In the genomic region with DNA sequence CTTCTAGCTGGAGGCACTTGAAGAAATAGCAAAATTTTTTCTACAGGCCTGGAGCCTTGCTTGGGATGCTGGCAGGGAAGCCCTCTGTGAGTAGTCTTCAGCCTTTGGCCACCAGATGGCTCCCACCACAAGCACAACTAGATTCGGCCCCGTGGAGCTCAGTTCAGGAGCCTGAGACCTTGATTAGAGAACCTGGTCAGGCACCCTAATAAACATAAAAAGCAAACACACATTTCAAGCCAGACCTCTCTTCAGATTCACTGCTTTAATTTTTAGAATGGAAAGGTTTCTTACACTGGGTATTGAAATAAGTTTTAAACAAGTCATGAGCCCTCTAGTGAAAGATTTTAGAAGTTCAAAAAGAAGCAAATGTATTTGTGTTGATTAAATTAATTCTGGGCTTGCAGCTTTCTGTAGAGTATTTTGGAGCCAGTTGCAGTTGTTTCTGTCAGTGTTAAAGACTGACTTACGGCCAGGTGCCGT, we compare ENCODE assay signal across 8 cellular contexts. TPM values are rescaled to one million over a fixed set of nuclear protein-coding genes. Genes with fewer than 3 reads are reported as not detected.
DNase-seq lines count a peak whose midpoint lies in the region; ATAC-seq, FAIRE-seq and TF ChIP-seq lines count a peak whose summit lies in the region.

No MANE protein-coding gene starts in this region.

- H3K4me1 ChIP-seq in astrocyte (ENCODE audit: insufficient read depth, low read length): peaks cover 6% of the 10 kb centered on the region
- H3K4me1 ChIP-seq in sigmoid colon: peaks cover 0 to 14% (median 7%) of the 10 kb centered on the region in 4 donors

- no peak overlapping the region for H2AFZ ChIP-seq in astrocyte (ENCODE audit: low read depth, low read length)

- peak; percentile 94 for ATAC-seq in HG02610 (IDR thresholded peaks at IDR 0.05; ENCODE audit: unreplicated experiment)

- intact Hi-C loops in sigmoid colon (cut with DNase I): loop anchor here (1.0 to 5.0 kb wide), 4 partner anchors 66 to 556 kb away; no protein-coding TSS in a partner anchor

- peak overlapping the region; percentile 19 for H3K27ac Mint-ChIP-seq in astrocyte (ENCODE audit: unreplicated experiment)

- no peak overlapping the region for H3K9ac ChIP-seq in astrocyte (ENCODE audit: low read length)

- TF ChIP-seq CTCF in astrocyte (IDR thresholded peaks at IDR 0.05; ENCODE audit: insufficient read depth, low read depth, low read length) (peak; percentile 88), sigmoid colon (IDR thresholded peaks at IDR 0.05) (peak; percentile 83 to 92 (median 86))

- peak; percentile 83 for FAIRE-seq in GM12892 (lab: Jason Lieb, UNC)
- peak; percentile 13 for FAIRE-seq in astrocyte (lab: Jason Lieb, UNC)

- no peak for TF ChIP-seq EP300 in sigmoid colon (IDR thresholded peaks at IDR 0.05)

- no peak overlapping the region for H3K4me3 Mint-ChIP-seq in astrocyte (ENCODE audit: unreplicated experiment)

- no peaks in the 10 kb centered on the region for H3K79me2 ChIP-seq in astrocyte (ENCODE audit: insufficient read depth, low read length)

- WGBS in sigmoid colon, 2 donors: 35 to 39% methylated on average over 4 of the region's 4 CpGs

- DNase-seq in GM12892 (ENCODE audit: insufficient read length): peak; percentile 28
- DNase-seq in NCI-H1105 (lab: John Stamatoyannopoulos, UW): peak; percentile 6
- DNase-seq in T-helper 22 cell (ENCODE audit: low read depth): peak; percentile 40
- peak; percentile 63 for DNase-seq in astrocyte (ENCODE audit: low read depth)
- DNase-seq in hypothalamus (lab: John Stamatoyannopoulos, UW): peak in 50 of 51 donors; percentile 4 to 86 (median 53)
- DNase-seq in sigmoid colon: peak; percentile 93
- no peak for DNase-seq in GOT3 (lab: John Stamatoyannopoulos, UW)

- peaks cover 20% of the 10 kb centered on the region for H3K4me1 Mint-ChIP-seq in astrocyte (ENCODE audit: low read depth, unreplicated experiment)

- H3K36me3 ChIP-seq in astrocyte (ENCODE audit: insufficient read depth, low read length): peaks cover 11% of the 10 kb centered on the region
- H3K36me3 ChIP-seq in sigmoid colon: peaks cover 0 to 29% (median 3%) of the 10 kb centered on the region in 4 donors

- no peaks in the 10 kb centered on the region for H4K20me1 ChIP-seq in astrocyte (ENCODE audit: insufficient read depth, low read length)

- H3K36me3 Mint-ChIP-seq in astrocyte (ENCODE audit: low read depth, unreplicated experiment): peaks cover 10% of the 10 kb centered on the region

- no peaks in the 10 kb centered on the region for H3K27me3 Mint-ChIP-seq in astrocyte (ENCODE audit: low read depth, unreplicated experiment)

- H3K27ac ChIP-seq in astrocyte (ENCODE audit: low read depth, low read length) (no peak overlapping the region), sigmoid colon (peak overlapping the region; percentile 56 to 60 (median 58))

- H3K4me2 ChIP-seq in astrocyte (ENCODE audit: low read length): peak overlapping the region; percentile 41

- H3K9me3 ChIP-seq in astrocyte (ENCODE audit: insufficient read depth, low read depth, low read length) (no peaks in the 10 kb centered on the region), sigmoid colon (no peaks in the 10 kb centered on the region)

- no peaks in the 10 kb centered on the region for H3K9me3 Mint-ChIP-seq in astrocyte (ENCODE audit: unreplicated experiment)

- no peaks in the 10 kb centered on the region for H3K27me3 ChIP-seq in astrocyte (ENCODE audit: insufficient read depth, low read length)
- H3K27me3 ChIP-seq in sigmoid colon: no peaks in the 10 kb centered on the region

- TF ChIP-seq POLR2A in GM12892 (IDR thresholded peaks at IDR 0.05; ENCODE audit: low read depth, low read length) (no peak), sigmoid colon (IDR thresholded peaks at IDR 0.05) (no peak)

- H3K4me3 ChIP-seq in astrocyte (ENCODE audit: insufficient read depth, low read depth, low read length) (no peak overlapping the region), sigmoid colon (no peak overlapping the region)

RNA-seq across cellular contexts. Expression of a gene that starts 41.4 kb away (rescaled TPM):
- 144 TPM for polyA plus RNA-seq in GM12892 (2012; ENCODE audit: missing spikeins)
- total RNA-seq in astrocyte: 38.4 and 40.5 TPM in 2 replicates
- 10 to 100 TPM; 30.2 to 43.2 (median 42.8) TPM for total RNA-seq in sigmoid colon
- polyA plus RNA-seq in sigmoid colon: 100 to 1,000 TPM; 220 to 409 (median 261) TPM

RNA-seq across cellular contexts. Expression of a gene that starts 50.0 kb away (rescaled TPM):
- 2.5 TPM for polyA plus RNA-seq in GM12892 (2012; ENCODE audit: missing spikeins)
- 65.7 and 73.8 TPM in 2 replicates for total RNA-seq in astrocyte
- total RNA-seq in sigmoid colon: 100 to 1,000 TPM in 2 of 4 donors, 10 to 100 TPM in 2; 75.6 to 151 (median 111) TPM
- polyA plus RNA-seq in sigmoid colon: 10 to 100 TPM; 12.3 to 16.4 (median 15.0) TPM
